17 cellular contexts compared by ENCODE assay signal in the genomic region with DNA sequence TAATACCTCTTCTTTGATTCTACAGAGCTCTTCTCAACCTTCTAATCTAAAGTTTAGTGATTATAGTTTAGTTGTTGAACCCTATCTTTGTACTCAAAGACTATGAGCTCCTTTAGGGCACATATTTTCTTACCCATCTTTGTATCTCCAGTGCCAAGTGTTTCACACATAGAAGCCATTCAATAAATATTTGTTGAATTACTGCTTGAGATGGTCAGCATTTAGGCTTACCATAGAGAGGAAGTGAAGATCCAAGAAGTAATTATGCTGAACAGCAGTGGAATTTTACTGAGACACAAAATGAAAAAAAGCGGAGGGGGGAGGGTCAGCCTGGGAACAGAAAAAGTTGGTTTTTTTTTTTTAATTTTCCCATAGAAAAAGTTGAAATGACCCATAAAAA.
"Had no signal": no experiment of that assay in that cellular context is flagged by ENCODE, and none has a peak within 500 bp of the region (broad histone marks: within the 10 kb centered on the region; RNA-seq: fewer than 3 reads in every experiment).

No MANE protein-coding gene starts in this region.

- H3K27ac ChIP-seq: colonic mucosa, esophagus squamous epithelium, left lung, neutrophil, ovary had no signal

- H3K4me2 ChIP-seq: smooth muscle cell had no signal

- H3K27me3 ChIP-seq: colonic mucosa, esophagus squamous epithelium, left lung, neutrophil, ovary had no signal

- FAIRE-seq: keratinocyte had no signal

- H3K4me3 ChIP-seq: colonic mucosa, esophagus squamous epithelium, left lung, lung, ovary, smooth muscle cell had no signal

- H3K36me3 ChIP-seq: colonic mucosa, esophagus squamous epithelium, left lung, neutrophil, ovary had no signal

- H3K4me1 ChIP-seq: colonic mucosa, esophagus squamous epithelium had no signal

- DNase-seq: colonic mucosa; dermis blood vessel endothelial cell; esophagus squamous epithelium; foreskin fibroblast; immature natural killer cell; left lung; mesendoderm; naive B cell; ovary; right cardiac atrium; stimulated activated CD4-positive, alpha-beta T cell treated with anti-CD3 and anti-CD28 coated beads, Interleukin-2, amount 100 ng/mL, for 48 hours; stimulated activated naive CD4-positive, alpha-beta T cell treated with Interleukin-2 at 50 U/mL for 16 hours; trophoblast cell had no signal

- ATAC-seq: left lung, right cardiac atrium had no signal

- H3K9me3 ChIP-seq: colonic mucosa, esophagus squamous epithelium, left lung, neutrophil, ovary had no signal
